17 cellular contexts compared by ENCODE assay signal in the genomic region with DNA sequence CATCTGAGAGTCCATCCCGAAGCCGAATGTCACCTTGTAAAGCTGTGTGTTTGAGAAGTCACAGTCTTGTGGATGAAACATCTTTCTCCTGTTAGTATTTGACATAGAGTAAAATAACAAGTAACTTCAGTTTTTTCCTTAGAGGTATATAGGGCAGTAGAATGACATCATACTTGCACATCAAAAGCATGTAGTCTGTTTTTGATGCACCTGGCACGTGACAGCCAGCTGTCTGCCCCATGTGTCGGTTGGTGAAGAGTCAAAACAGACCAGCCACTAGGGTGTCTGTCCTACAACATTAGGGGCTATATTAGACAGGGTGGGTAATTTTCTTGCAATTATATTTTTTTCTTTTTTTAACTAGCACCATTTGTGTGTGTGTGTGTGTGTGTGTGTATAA.
DNase-seq lines count a peak whose midpoint lies in the region; ATAC-seq and TF ChIP-seq lines count a peak whose summit lies in the region.
"Had no signal": no experiment of that assay in that cellular context is flagged by ENCODE, and none has a peak within 500 bp of the region (broad histone marks: within the 10 kb centered on the region; RNA-seq: fewer than 3 reads in every experiment).

No MANE protein-coding gene starts in this region.

- H3F3A ChIP-seq in neural progenitor cell (ENCODE audit: low read depth) = no peaks in the 10 kb centered on the region

- ATAC-seq in memory B cell (ENCODE audit: low read depth) = peak; percentile 61
- ATAC-seq: SK-N-SH treated with all-trans-retinoic acid at 6 μM for 48 hours had no signal

- no peak overlapping the region for H3K4me3 ChIP-seq in Karpas-422 (ENCODE audit: low read length)
- H3K4me3 ChIP-seq in neural progenitor cell = no peak overlapping the region
- H3K4me3 ChIP-seq: colonic mucosa, hepatocyte had no signal

- no peak for TF ChIP-seq CTCF in neural progenitor cell (IDR thresholded peaks at IDR 0.05)
- no peak for TF ChIP-seq CTCF in chondrocyte (IDR thresholded peaks at IDR 0.05)

- H3K27me3 ChIP-seq in Karpas-422 (ENCODE audit: low read length) = no peaks in the 10 kb centered on the region
- H3K27me3 ChIP-seq in neural progenitor cell = no peaks in the 10 kb centered on the region
- H3K27me3 ChIP-seq: colonic mucosa, hepatocyte had no signal

- H3K4me1 Mint-ChIP-seq in memory B cell (peaks cover 15% of the 10 kb centered on the region), neural progenitor cell (no peaks in the 10 kb centered on the region), chondrocyte (ENCODE audit: low read depth) (peaks cover 8% of the 10 kb centered on the region)

- H3K27me3 Mint-ChIP-seq in memory B cell (no peaks in the 10 kb centered on the region), neural progenitor cell (ENCODE audit: insufficient read depth, low read depth) (no peaks in the 10 kb centered on the region), chondrocyte (ENCODE audit: low read depth) (no peaks in the 10 kb centered on the region)

- H3K36me3 Mint-ChIP-seq in memory B cell (peaks cover 16% of the 10 kb centered on the region), neural progenitor cell (peaks cover 18% of the 10 kb centered on the region), chondrocyte (ENCODE audit: low read depth) (peaks cover 12% of the 10 kb centered on the region)

- no peak overlapping the region for H3K4me3 Mint-ChIP-seq in memory B cell
- no peak overlapping the region for H3K4me3 Mint-ChIP-seq in neural progenitor cell
- no peak overlapping the region for H3K4me3 Mint-ChIP-seq in chondrocyte (ENCODE audit: unreplicated experiment)
- H3K4me3 Mint-ChIP-seq: natural killer cell treated with Interleukin-12 subunit alpha and Interleukin-12 subunit beta and Interleukin-15 and Interleukin-18, amount 100 ng/mL, for 72 hours had no signal

- DNase-seq in DMS53 (lab: John Stamatoyannopoulos, UW) (peak; percentile 22), DMS53 treated with DMSO at 0.1 percent for 48 hours (lab: John Stamatoyannopoulos, UW; ENCODE audit: unreplicated experiment) (no peak), Karpas-422 (peak; percentile 52), memory B cell (ENCODE audit: low spot score in 2 of 2) (no peak), ureter (ENCODE audit: low spot score) (no peak), neural progenitor cell (ENCODE audit: low spot score) (no peak), chondrocyte (ENCODE audit: low spot score) (no peak)
- DNase-seq in activated T-helper 9 cell treated with anti-CD3 and anti-CD28 coated beads, Interleukin-2, amount 50 U/mL, for 16 hours (ENCODE audit: low read depth) = peak; percentile 16
- DNase-seq: 8988T, amygdala, colonic mucosa, left cardiac atrium, NCI-H1417 treated with DMSO at 0.1 percent for 48 hours, NCI-H446 treated with DMSO at 0.1 percent for 48 hours had no signal

- H3K27ac Mint-ChIP-seq in memory B cell = no peak overlapping the region
- no peak overlapping the region for H3K27ac Mint-ChIP-seq in neural progenitor cell
- H3K27ac Mint-ChIP-seq in chondrocyte (ENCODE audit: unreplicated experiment) = no peak overlapping the region
- H3K27ac Mint-ChIP-seq: natural killer cell treated with Interleukin-12 subunit alpha and Interleukin-12 subunit beta and Interleukin-15 and Interleukin-18, amount 100 ng/mL, for 72 hours had no signal

- no peaks in the 10 kb centered on the region for H3K4me1 ChIP-seq in Karpas-422 (ENCODE audit: low read length)
- H3K4me1 ChIP-seq in neural progenitor cell = peaks cover 6% of the 10 kb centered on the region
- H3K4me1 ChIP-seq: colonic mucosa had no signal

- H3K9me3 ChIP-seq in Karpas-422 (ENCODE audit: low read length) (no peaks in the 10 kb centered on the region), neural progenitor cell (ENCODE audit: low read depth) (no peaks in the 10 kb centered on the region)
- H3K9me3 ChIP-seq: colonic mucosa had no signal

- no peaks in the 10 kb centered on the region for H3K9me2 ChIP-seq in Karpas-422 (replicated peaks; ENCODE audit: insufficient read depth, low read length)

- no peak overlapping the region for H3K9ac ChIP-seq in Karpas-422 (ENCODE audit: low read length)
- no peak overlapping the region for H3K9ac ChIP-seq in neural progenitor cell

- H3K9me3 Mint-ChIP-seq in memory B cell (no peaks in the 10 kb centered on the region), neural progenitor cell (no peaks in the 10 kb centered on the region), chondrocyte (ENCODE audit: low read depth) (no peaks in the 10 kb centered on the region)
- H3K9me3 Mint-ChIP-seq: natural killer cell treated with Interleukin-12 subunit alpha and Interleukin-12 subunit beta and Interleukin-15 and Interleukin-18, amount 100 ng/mL, for 72 hours had no signal

- no peak overlapping the region for H3K27ac ChIP-seq in Karpas-422 (ENCODE audit: low read length)
- no peak overlapping the region for H3K27ac ChIP-seq in neural progenitor cell
- H3K27ac ChIP-seq: colonic mucosa, hepatocyte had no signal

- no peak overlapping the region for H3K4me2 ChIP-seq in Karpas-422 (ENCODE audit: low read depth, low read length, poor library complexity, severe bottlenecking)
- H3K4me2 ChIP-seq in neural progenitor cell = no peak overlapping the region
- H3K4me2 ChIP-seq: hepatocyte had no signal

- H3K79me2 ChIP-seq in Karpas-422 (ENCODE audit: low read length) (no peaks in the 10 kb centered on the region), neural progenitor cell (ENCODE audit: low read depth) (no peaks in the 10 kb centered on the region)

- H3K36me3 ChIP-seq in Karpas-422 (ENCODE audit: insufficient read depth, low read length) (no peaks in the 10 kb centered on the region), neural progenitor cell (no peaks in the 10 kb centered on the region)
- H3K36me3 ChIP-seq: colonic mucosa had no signal

- no peak overlapping the region for H2AFZ ChIP-seq in Karpas-422 (ENCODE audit: low read length)
- no peak overlapping the region for H2AFZ ChIP-seq in neural progenitor cell (replicated peaks)
- H2AFZ ChIP-seq: hepatocyte had no signal

- H4K20me1 ChIP-seq in Karpas-422 (ENCODE audit: insufficient read depth, low read depth, low read length) (no peaks in the 10 kb centered on the region), neural progenitor cell (ENCODE audit: low read depth) (peaks cover 3% of the 10 kb centered on the region)

Comparison
In these comparisons a context has a peak if more than half of its experiments do, and no peak if none do; other contexts are left out.
1. DNase-seq: peak in DMS53 (single experiment), Karpas-422 (single experiment) and activated T-helper 9 cell treated with anti-CD3 and anti-CD28 coated beads, Interleukin-2, amount 50 U/mL, for 16 hours (single experiment); none in DMS53 treated with DMSO at 0.1 percent for 48 hours (single experiment), memory B cell (0 of 2), ureter (single experiment), neural progenitor cell (single experiment) and chondrocyte (single experiment).